32 cellular contexts compared by ENCODE assay signal in the genomic region with DNA sequence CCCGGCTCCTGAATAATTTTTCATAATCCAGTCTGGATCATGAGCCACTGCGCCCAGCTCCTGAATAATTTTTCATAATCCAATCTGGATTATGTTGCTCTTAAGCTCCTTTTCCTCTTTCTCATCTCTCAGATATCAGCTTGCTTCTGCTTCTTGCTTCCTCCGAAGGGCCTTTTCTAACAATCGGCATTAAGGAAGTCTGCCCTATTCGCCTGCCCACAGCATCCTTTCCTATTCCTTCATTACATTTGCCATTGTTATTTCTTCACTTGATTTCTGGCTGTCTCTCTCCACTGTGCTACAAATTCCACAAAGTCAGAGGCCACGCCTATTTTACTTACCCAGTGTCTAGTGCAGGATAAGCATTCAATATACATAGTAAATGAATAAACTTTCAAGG.
DNase-seq lines count a peak whose midpoint lies in the region; ATAC-seq, FAIRE-seq and TF ChIP-seq lines count a peak whose summit lies in the region.
"Had no signal": no experiment of that assay in that cellular context is flagged by ENCODE, and none has a peak within 500 bp of the region (broad histone marks: within the 10 kb centered on the region; RNA-seq: fewer than 3 reads in every experiment).

No MANE protein-coding gene starts in this region.

- POLR2A ChIA-PET in HEK293T (lab: Yijun Ruan, JAX): no interaction called here

- CTCF ChIA-PET in HEK293T (lab: Yijun Ruan, JAX): no interaction called here

- H3K9me3 ChIP-seq in right atrium auricular region (no peaks in the 10 kb centered on the region), psoas muscle (no peaks in the 10 kb centered on the region)
- H3K9me3 ChIP-seq: gastroesophageal sphincter, SJCRH30, transverse colon had no signal

- WGBS in psoas muscle, 3 donors: 89 to 95% (median 92%) methylated on average over 6 of the region's 6 CpGs

- intact Hi-C loops in Right ventricle myocardium superior (cut with DNase I): no loop called here
- intact Hi-C loops in psoas muscle (cut with DNase I): no loop called here

- H3K36me3 ChIP-seq in right atrium auricular region: no peaks in the 10 kb centered on the region
- H3K36me3 ChIP-seq in psoas muscle (ENCODE audit: insufficient read depth in 1 of 2, low read depth in 1 of 2): peaks cover 0 to 13% of the 10 kb centered on the region in 2 donors
- H3K36me3 ChIP-seq: cardiac muscle cell, SJCRH30, transverse colon had no signal

- H3K27me3 ChIP-seq in right atrium auricular region (no peaks in the 10 kb centered on the region), psoas muscle (ENCODE audit: insufficient read depth in 3 of 3, low read length in 2 of 3) (no peaks in the 10 kb centered on the region)
- H3K27me3 ChIP-seq: cardiac muscle cell, gastroesophageal sphincter, hepatocyte, SJCRH30, transverse colon had no signal

- no peak for FAIRE-seq in GM19239 (lab: Jason Lieb, UNC)
- FAIRE-seq: astrocyte, G401.6 had no signal

- ATAC-seq in Right ventricle myocardium superior (ENCODE audit: poor library complexity) (peak; percentile 23), psoas muscle (no peak)
- ATAC-seq: gastroesophageal sphincter; HCT116; stimulated activated naive CD8-positive, alpha-beta T cell treated with anti-CD3 and anti-CD28 coated beads, Interleukin-15, Interleukin-2, amounts not matched to agents 100 U/mL and 50 U/mL, for 24 hours; WTC11 had no signal

- H3K4me3 ChIP-seq in right atrium auricular region (no peak overlapping the region), psoas muscle (peak overlapping the region; percentile 26)
- H3K4me3 ChIP-seq: cardiac muscle cell, coronary artery, gastroesophageal sphincter, hepatocyte, SJCRH30, transverse colon had no signal

- no peak overlapping the region for H3K27ac ChIP-seq in right atrium auricular region
- H3K27ac ChIP-seq in psoas muscle: peak overlapping the region; percentile 56
- H3K27ac ChIP-seq: C4-2B, cardiac muscle cell, gastroesophageal sphincter, hepatocyte, SJCRH30, transverse colon had no signal

- DNase-seq in Right ventricle myocardium superior (no peak), right atrium auricular region (ENCODE audit: low spot score) (no peak), ecto neural progenitor cell (ENCODE audit: low spot score) (peak; percentile 8), psoas muscle (no peak), kidney glomerular epithelial cell (lab: John Stamatoyannopoulos, UW) (no peak), GM19239 (ENCODE audit: insufficient read length, low spot score) (no peak), epidermal melanocyte (ENCODE audit: insufficient read length, low spot score) (no peak), HEK293T (ENCODE audit: extremely low spot score) (no peak)
- DNase-seq: 8988T; activated CD4-positive, alpha-beta T cell treated with anti-CD3 and anti-CD28 coated beads, Interleukin-2, amount 10 ng/mL, durations not matched to agents 7 days and 5 days; activated effector memory CD4-positive, alpha-beta T cell treated with anti-CD3 and anti-CD28 coated beads, Interleukin-2, amount 50 U/mL, for 16 hours; activated naive CD8-positive, alpha-beta T cell treated with anti-CD3 and anti-CD28 coated beads, Interleukin-2, amount 10 ng/mL, durations not matched to agents 7 days and 5 days; activated T-cell treated with anti-CD3 and anti-CD28 coated beads, Interleukin-2, amount 50 U/mL, for 24 hours; Calu3; DMS79; Karpas-422; NCI-H1048; NCI-H774; SJCRH30; stimulated activated CD4-positive, alpha-beta T cell treated with anti-CD3 and anti-CD28 coated beads, Interleukin-1b, Interleukin-23, amount 100 ng/mL, for 48 hours; stimulated activated naive CD8-positive, alpha-beta T cell treated with anti-CD3 and anti-CD28 coated beads, Interleukin-15, Interleukin-2, amounts not matched to agents 100 U/mL and 50 U/mL, for 24 hours; T-helper 9 cell; transverse colon had no signal

- TF ChIP-seq CTCF in right atrium auricular region (IDR thresholded peaks at IDR 0.05): no peak
- TF ChIP-seq CTCF in psoas muscle (IDR thresholded peaks at IDR 0.05): no peak

- H3K4me1 ChIP-seq in right atrium auricular region: peaks cover 0 to 8% of the 10 kb centered on the region in 2 donors
- peaks cover 6% of the 10 kb centered on the region for H3K4me1 ChIP-seq in psoas muscle
- H3K4me1 ChIP-seq: SJCRH30 had no signal

TF ChIP-seq in HEK293T, 16 proteins besides CTCF, POLR2A, EP300 and RAD21:
- TF ChIP-seq LEF1 (IDR thresholded peaks at IDR 0.05; ENCODE audit: borderline replicate concordance) (no peak), ZNF384 (IDR thresholded peaks at IDR 0.05) (no peak), FOXA1 (IDR thresholded peaks at IDR 0.05) (no peak), L3MBTL2 (conservative IDR thresholded peaks at IDR 0.05) (no peak), FOXK2 (IDR thresholded peaks at IDR 0.05) (no peak), SUZ12 (IDR thresholded peaks at IDR 0.05) (no peak), HDGF (IDR thresholded peaks at IDR 0.05; ENCODE audit: borderline replicate concordance) (no peak), NFRKB (IDR thresholded peaks at IDR 0.05) (no peak), FOXM1 (IDR thresholded peaks at IDR 0.05; ENCODE audit: borderline replicate concordance) (no peak), ELF4 (IDR thresholded peaks at IDR 0.05) (no peak), CTBP1 (IDR thresholded peaks at IDR 0.05; ENCODE audit: borderline replicate concordance) (no peak), BHLHE40 (IDR thresholded peaks at IDR 0.05; ENCODE audit: borderline replicate concordance) (no peak), TARDBP (IDR thresholded peaks at IDR 0.05) (no peak), ARNT (IDR thresholded peaks at IDR 0.05) (no peak), SP1 (IDR thresholded peaks at IDR 0.05) (no peak)
- TF ChIP-seq, protein P1, sequence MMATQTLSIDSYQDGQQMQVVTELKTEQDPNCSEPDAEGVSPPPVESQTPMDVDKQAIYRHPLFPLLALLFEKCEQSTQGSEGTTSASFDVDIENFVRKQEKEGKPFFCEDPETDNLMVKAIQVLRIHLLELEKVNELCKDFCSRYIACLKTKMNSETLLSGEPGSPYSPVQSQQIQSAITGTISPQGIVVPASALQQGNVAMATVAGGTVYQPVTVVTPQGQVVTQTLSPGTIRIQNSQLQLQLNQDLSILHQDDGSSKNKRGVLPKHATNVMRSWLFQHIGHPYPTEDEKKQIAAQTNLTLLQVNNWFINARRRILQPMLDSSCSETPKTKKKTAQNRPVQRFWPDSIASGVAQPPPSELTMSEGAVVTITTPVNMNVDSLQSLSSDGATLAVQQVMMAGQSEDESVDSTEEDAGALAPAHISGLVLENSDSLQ (IDR thresholded peaks at IDR 0.05): no peak
